Comparison of ENCODE assay signal across 8 cellular contexts in the genomic region with DNA sequence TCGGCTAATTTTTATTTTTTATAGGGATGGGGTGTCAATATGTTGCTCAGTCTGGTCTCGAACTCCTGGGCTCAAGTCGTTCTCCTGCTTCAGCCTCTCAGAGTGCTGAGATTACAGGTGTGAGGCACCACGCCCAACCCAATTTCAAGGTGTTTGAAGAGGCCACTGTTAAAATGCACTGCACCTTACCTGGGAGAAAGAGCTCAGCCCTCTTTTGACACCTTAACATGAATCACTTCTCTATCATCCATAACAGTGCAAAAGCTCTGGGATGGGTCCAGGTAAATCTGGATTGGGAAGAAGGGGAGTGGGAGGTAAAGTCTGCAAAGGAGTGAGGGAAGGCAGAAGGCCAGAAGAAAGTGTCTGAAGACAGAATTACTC. TPM values are rescaled to one million over a fixed set of nuclear protein-coding genes. Genes with fewer than 3 reads are reported as not detected.
DNase-seq lines count a peak whose midpoint lies in the region; ATAC-seq and TF ChIP-seq lines count a peak whose summit lies in the region.

No MANE protein-coding gene starts in this region.

- H3K79me2 ChIP-seq in OCI-LY3 (ENCODE audit: low read length), result peaks cover 32% of the 10 kb centered on the region

- BruUV-seq in Caco-2 (replicated peaks; lab: Mats Ljungman, UMichigan), result no TSS peak

- H3K4me3 Mint-ChIP-seq in Caco-2 (ENCODE audit: unreplicated experiment) (peak overlapping the region; percentile 85), osteocyte (ENCODE audit: unreplicated experiment) (peak overlapping the region; percentile 76)

- H3K4me1 Mint-ChIP-seq in Caco-2 (ENCODE audit: low read depth, unreplicated experiment), result no peaks in the 10 kb centered on the region
- H3K4me1 Mint-ChIP-seq in osteocyte (ENCODE audit: unreplicated experiment), result peaks cover 28% of the 10 kb centered on the region

- ATAC-seq in HG03520 (IDR thresholded peaks at IDR 0.05; ENCODE audit: unreplicated experiment), result no peak

- peak overlapping the region; percentile 99 for H3K9ac ChIP-seq in OCI-LY3 (ENCODE audit: low read length)
- peak overlapping the region; percentile 82 for H3K9ac ChIP-seq in endocrine pancreas (ENCODE audit: control insufficient read depth, insufficient read depth, low read length)

- peak overlapping the region; percentile 58 for H2AFZ ChIP-seq in OCI-LY3 (ENCODE audit: low read depth, low read length)

- H3K27ac ChIP-seq in OCI-LY3 (ENCODE audit: low read length), result no peak overlapping the region

- intact Hi-C loops in Caco-2 (cut with micrococcal nuclease; ENCODE audit: unreplicated experiment), result loop anchor here (2.0 kb wide), 2 partner anchors 34 to 48 kb away; a partner anchor contains a TSS

- POLR2A ChIA-PET in Caco-2 (lab: Charles Lee), result interaction anchor here (0.6 to 2.0 kb wide), 4 partner anchors 10 to 577 kb away, joined by 3 to 13 read pairs (median 4); a partner anchor contains a TSS

- no peaks in the 10 kb centered on the region for H3K27me3 Mint-ChIP-seq in Caco-2 (ENCODE audit: insufficient read depth, unreplicated experiment)
- no peaks in the 10 kb centered on the region for H3K27me3 Mint-ChIP-seq in osteocyte (ENCODE audit: unreplicated experiment)

- H4K20me1 ChIP-seq in OCI-LY3 (ENCODE audit: insufficient read depth, low read length), result peaks cover 3% of the 10 kb centered on the region; the same call in 1 of the 2 replicates

- H3K27ac Mint-ChIP-seq in Caco-2 (ENCODE audit: unreplicated experiment), result peak overlapping the region; percentile 29
- H3K27ac Mint-ChIP-seq in osteocyte (ENCODE audit: unreplicated experiment), result no peak overlapping the region

- TF ChIP-seq CTCF in Caco-2 (IDR thresholded peaks at IDR 0.05; ENCODE audit: insufficient read depth in 1 of 2, low read depth in 1 of 2, low read length in 1 of 2, severe bottlenecking in 1 of 2, unreplicated experiment in 1 of 2) (no peak), OCI-LY3 (IDR thresholded peaks at IDR 0.05; ENCODE audit: low read depth, low read length) (no peak), osteocyte (IDR thresholded peaks at IDR 0.05) (no peak)

- H3K27me3 ChIP-seq in Caco-2 (replicated peaks; ENCODE audit: control insufficient read depth, insufficient read depth, low read length), result no peaks in the 10 kb centered on the region
- H3K27me3 ChIP-seq in OCI-LY3 (ENCODE audit: low read depth, low read length), result no peaks in the 10 kb centered on the region
- no peaks in the 10 kb centered on the region for H3K27me3 ChIP-seq in endocrine pancreas (ENCODE audit: control insufficient read depth, insufficient read depth, low read length)

- H3K4me3 ChIP-seq in Caco-2 (ENCODE audit: low read depth, low read length) (peak overlapping the region; percentile 94), OCI-LY3 (ENCODE audit: low read length) (peak overlapping the region; percentile 96), endocrine pancreas (ENCODE audit: control insufficient read depth, insufficient read depth, low read length) (no peak overlapping the region)

- H3K9me3 Mint-ChIP-seq in Caco-2 (ENCODE audit: unreplicated experiment) (no peaks in the 10 kb centered on the region), osteocyte (ENCODE audit: unreplicated experiment) (no peaks in the 10 kb centered on the region)

- H3K36me3 Mint-ChIP-seq in Caco-2 (ENCODE audit: insufficient read depth, unreplicated experiment) (peaks cover 17% of the 10 kb centered on the region), osteocyte (ENCODE audit: unreplicated experiment) (peaks cover 11% of the 10 kb centered on the region)

- no peaks in the 10 kb centered on the region; the same call in 1 of the 2 replicates for H3K4me1 ChIP-seq in Caco-2
- peaks cover 30% of the 10 kb centered on the region for H3K4me1 ChIP-seq in OCI-LY3 (ENCODE audit: low read length)
- H3K4me1 ChIP-seq in endocrine pancreas (ENCODE audit: control insufficient read depth, insufficient read depth, low read length), result peaks cover 4% of the 10 kb centered on the region

- H3K36me3 ChIP-seq in Caco-2 (ENCODE audit: control insufficient read depth, insufficient read depth, low read length), result peaks cover 3% of the 10 kb centered on the region
- H3K36me3 ChIP-seq in OCI-LY3 (replicated peaks; ENCODE audit: low read depth, low read length), result peaks cover 19% of the 10 kb centered on the region
- peaks cover 3% of the 10 kb centered on the region for H3K36me3 ChIP-seq in endocrine pancreas (ENCODE audit: control insufficient read depth, insufficient read depth, low read length)

- CTCF ChIA-PET in Caco-2 (lab: Charles Lee), result interaction anchor here (0.6 to 2.0 kb wide), 10 partner anchors 9 to 189 kb away, joined by 3 to 20 read pairs (median 4); a partner anchor contains a TSS

- H3K9me3 ChIP-seq in Caco-2, result no peaks in the 10 kb centered on the region
- no peaks in the 10 kb centered on the region for H3K9me3 ChIP-seq in OCI-LY3 (ENCODE audit: insufficient read depth, low read length)
- no peaks in the 10 kb centered on the region for H3K9me3 ChIP-seq in endocrine pancreas (ENCODE audit: control insufficient read depth, low read length)

- H3K4me2 ChIP-seq in OCI-LY3 (ENCODE audit: low read length), result peak overlapping the region; percentile 75

- no peak for DNase-seq in Caco-2
- no peak for DNase-seq in osteocyte (ENCODE audit: extremely low spot score, unreplicated experiment)
- no peak for DNase-seq in stimulated activated CD4-positive, alpha-beta T cell treated with anti-CD3 and anti-CD28 coated beads, Interleukin-2, amount 100 ng/mL, for 48 hours
- DNase-seq in NCI-H2081 (lab: John Stamatoyannopoulos, UW), result no peak
- DNase-seq in SW 1271 (lab: John Stamatoyannopoulos, UW), result no peak

RNA-seq across cellular contexts. Expression of a gene that starts 0.6 kb away (rescaled TPM):
- total RNA-seq in Caco-2 (2022) (35.7 and 44.0 TPM in 2 replicates), osteocyte (29.8 and 31.3 TPM in 2 replicates)

RNA-seq across cellular contexts. Expression of a gene that starts 44.7 kb away (rescaled TPM):
- total RNA-seq in Caco-2 (2022) (15.9 and 18.6 TPM in 2 replicates), osteocyte (11.9 and 13.0 TPM in 2 replicates)

RNA-seq across cellular contexts. Expression of a gene that starts 47.5 kb away (rescaled TPM):
- total RNA-seq in Caco-2 (2022) (13.0 and 13.4 TPM in 2 replicates), osteocyte (17.7 and 19.4 TPM in 2 replicates)
